In the genomic region with DNA sequence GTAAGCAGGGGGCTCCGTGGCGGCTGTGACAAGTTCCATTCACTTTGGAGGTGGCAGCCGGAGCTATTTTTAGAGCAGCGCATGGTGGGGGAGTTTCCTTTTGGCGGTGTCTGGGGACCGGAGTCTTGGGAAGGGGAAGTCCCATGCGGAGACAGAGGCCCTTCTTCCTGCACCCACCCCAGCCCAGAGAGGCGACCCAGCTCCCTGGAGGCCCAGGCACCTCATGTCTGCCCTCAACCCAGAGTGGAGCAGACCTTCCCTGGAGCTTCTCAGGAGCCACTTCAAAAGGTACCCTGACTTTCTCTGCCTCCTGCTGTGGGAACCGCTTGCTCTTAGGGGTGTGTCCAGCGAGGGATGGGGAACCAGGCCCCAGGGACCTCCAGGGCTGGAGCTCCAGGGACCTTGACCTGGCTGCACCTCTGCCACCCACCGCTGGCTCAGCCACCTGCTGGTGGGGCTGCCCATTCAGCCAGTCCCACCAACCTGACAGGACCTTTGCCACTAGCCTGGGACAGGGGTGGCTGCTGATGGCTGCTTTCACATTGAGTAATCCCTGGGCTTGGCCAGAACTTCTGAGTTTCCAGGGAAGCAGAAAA, we compare ENCODE assay signal across 8 cellular contexts. TPM values are rescaled to one million over a fixed set of nuclear protein-coding genes. Genes with fewer than 3 reads are reported as not detected.
DNase-seq lines count a peak whose midpoint lies in the region; ATAC-seq and TF ChIP-seq lines count a peak whose summit lies in the region.

No MANE protein-coding gene starts in this region.

- peak; percentile 22 for TF ChIP-seq CTCF in GM13976 (IDR thresholded peaks at IDR 0.05; ENCODE audit: borderline replicate concordance, control extremely low read depth, extremely low read depth, insufficient read depth, missing control alignments)
- TF ChIP-seq CTCF in RWPE2 (IDR thresholded peaks at IDR 0.05; ENCODE audit: poor library complexity, severe bottlenecking), result no peak
- no peak for TF ChIP-seq CTCF in esophagus muscularis mucosa (IDR thresholded peaks at IDR 0.05)
- no peak for TF ChIP-seq CTCF in thyroid gland (IDR thresholded peaks at IDR 0.05)

- no peak for TF ChIP-seq POLR2A in esophagus muscularis mucosa (IDR thresholded peaks at IDR 0.05; ENCODE audit: low read depth)
- TF ChIP-seq POLR2A in thyroid gland (IDR thresholded peaks at IDR 0.05), result no peak

- 67% methylated on average over 11 of the region's 11 CpGs for WGBS in esophagus muscularis mucosa
- WGBS in thyroid gland, 2 donors, result 71 to 78% methylated on average over 5 to 7 of the region's 11 CpGs

- H3K9me3 ChIP-seq in RWPE2 (ENCODE audit: severe bottlenecking) (no peaks in the 10 kb centered on the region), esophagus muscularis mucosa (no peaks in the 10 kb centered on the region), thyroid gland (no peaks in the 10 kb centered on the region)

- in situ Hi-C loops in GM13976 (cut with MboI; ENCODE audit: low sequenced_read_pairs, unreplicated experiment), result loop anchor here (10.0 kb wide), 1 partner anchor 157 kb away; no protein-coding TSS in a partner anchor

- ATAC-seq in HG02588 (IDR thresholded peaks at IDR 0.05; ENCODE audit: unreplicated experiment) (peak; percentile 49), RWPE2 (ENCODE audit: low read depth) (peak; percentile 4; the same call in 1 of the 3 replicates)

- no peak for TF ChIP-seq EP300 in esophagus muscularis mucosa (IDR thresholded peaks at IDR 0.05)

- H3K27ac ChIP-seq in RWPE2 (ENCODE audit: poor library complexity, severe bottlenecking) (peak overlapping the region; percentile 80), esophagus muscularis mucosa (replicated peaks in 1 of 4) (peak overlapping the region; percentile 45 to 59 (median 54)), thyroid gland (no peak overlapping the region)

- H3K27me3 ChIP-seq in RWPE2 (ENCODE audit: insufficient read depth, poor library complexity, severe bottlenecking) (no peaks in the 10 kb centered on the region), esophagus muscularis mucosa (no peaks in the 10 kb centered on the region), thyroid gland (no peaks in the 10 kb centered on the region)

- DNase-seq in GM13976 (ENCODE audit: low spot score) (peak; percentile 85), RWPE2 (ENCODE audit: low spot score) (no peak), esophagus muscularis mucosa (ENCODE audit: extremely low spot score) (no peak), cerebellar cortex (ENCODE audit: low spot score) (no peak), thyroid gland (no peak), OCI-M2 (lab: John Stamatoyannopoulos, UW; ENCODE audit: unreplicated experiment) (no peak)
- peak; percentile 6 to 67 (median 15) for DNase-seq in stimulated activated CD4-positive, alpha-beta T cell treated with anti-CD3 and anti-CD28 coated beads, TNF-alpha, amount 100 ng/mL, for 24 hours (ENCODE audit: low read depth in 3 of 3)

- H3K4me1 ChIP-seq in RWPE2 (ENCODE audit: insufficient read depth, poor library complexity, severe bottlenecking) (peaks cover 39% of the 10 kb centered on the region), esophagus muscularis mucosa (peaks cover 59 to 98% (median 95%) of the 10 kb centered on the region in 4 donors), thyroid gland (peaks cover 15 to 36% of the 10 kb centered on the region in 2 donors)

- peaks cover 35% of the 10 kb centered on the region for H3K36me3 ChIP-seq in RWPE2 (ENCODE audit: low read depth)
- peaks cover 0 to 6% (median 0%) of the 10 kb centered on the region in 4 donors for H3K36me3 ChIP-seq in esophagus muscularis mucosa
- no peaks in the 10 kb centered on the region for H3K36me3 ChIP-seq in thyroid gland

- H3K4me3 ChIP-seq in RWPE2 (ENCODE audit: severe bottlenecking), result no peak overlapping the region
- H3K4me3 ChIP-seq in esophagus muscularis mucosa, result no peak overlapping the region
- H3K4me3 ChIP-seq in thyroid gland (replicated peaks in 1 of 3), result no peak overlapping the region

- intact Hi-C loops in esophagus muscularis mucosa (cut with DNase I), result no loop called here
- intact Hi-C loops in thyroid gland (cut with DNase I), result no loop called here

RNA-seq across cellular contexts. Expression of a gene that starts 34.1 kb away (rescaled TPM):
- total RNA-seq in esophagus muscularis mucosa, result 10 to 100 TPM; 14.1 to 21.9 (median 15.1) TPM
- 10 to 100 TPM; 10.7 to 12.8 (median 11.0) TPM for total RNA-seq in thyroid gland

Comparison
In these comparisons a context has a peak if more than half of its experiments do, and no peak if none do; other contexts are left out.
1. DNase-seq: peak in GM13976 (single experiment) and stimulated activated CD4-positive, alpha-beta T cell treated with anti-CD3 and anti-CD28 coated beads, TNF-alpha, amount 100 ng/mL, for 24 hours (3 of 3); none in RWPE2 (single experiment), esophagus muscularis mucosa (single experiment), cerebellar cortex (single experiment), thyroid gland (0 of 2) and OCI-M2 (single experiment).
2. H3K27ac ChIP-seq: peak in RWPE2 (single experiment) and esophagus muscularis mucosa (4 of 4); none in thyroid gland (0 of 3).